8 cellular contexts compared by ENCODE assay signal in the genomic region with DNA sequence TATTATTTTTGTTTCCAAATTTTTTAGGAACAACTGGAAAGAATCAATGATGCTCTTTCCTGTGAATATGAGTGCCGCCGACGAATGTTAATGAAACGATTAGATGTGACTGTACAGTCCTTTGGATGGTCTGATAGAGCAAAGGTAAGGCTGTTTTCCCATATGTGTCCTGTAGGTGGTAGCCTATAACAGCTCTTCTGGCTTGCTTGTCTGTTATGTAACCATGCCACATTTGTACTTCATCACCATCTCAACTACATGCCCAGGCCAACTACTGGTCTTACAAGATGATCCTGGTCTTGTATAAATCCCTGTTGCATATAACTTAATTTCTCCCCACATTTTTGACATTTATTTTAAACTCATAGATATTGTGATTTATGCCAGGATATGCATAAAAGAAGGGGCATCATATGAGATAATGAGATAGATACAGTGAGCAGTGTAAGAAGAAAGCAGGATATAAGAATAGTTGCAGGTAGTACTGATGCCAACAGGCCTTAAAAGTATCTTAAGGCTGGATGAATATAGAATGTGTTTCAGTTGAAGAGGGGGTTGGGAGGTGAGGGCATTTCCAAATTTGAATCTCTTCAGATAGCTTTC. TPM values are rescaled to one million over a fixed set of nuclear protein-coding genes. Genes with fewer than 3 reads are reported as not detected.
A peak's percentile ranks its signal among the peaks of the same experiment; 100 is the strongest.
DNase-seq lines count a peak whose midpoint lies in the region; ATAC-seq, FAIRE-seq and TF ChIP-seq lines count a peak whose summit lies in the region.

No MANE protein-coding gene starts in this region.

- in situ Hi-C loops in Panc1 (cut with HindIII; ENCODE audit: low pct_unique_long_range_greater_than_20kb, low sequenced_read_pairs), result loop anchor here (25.0 kb wide), 1 partner anchor 213 kb away; no protein-coding TSS in a partner anchor

- intact Hi-C loops in Panc1 (cut with micrococcal nuclease; ENCODE audit: unreplicated experiment), result loop anchor here (2.0 kb wide), 1 partner anchor 217 kb away; no protein-coding TSS in a partner anchor

- H3K4me3 ChIP-seq in Panc1 (ENCODE audit: low read depth in 2 of 2, low read length in 2 of 2), result no peak overlapping the region
- no peak overlapping the region for H3K4me3 ChIP-seq in bronchial epithelial cell (ENCODE audit: low read depth, low read length)
- no peak overlapping the region for H3K4me3 ChIP-seq in kidney epithelial cell (ENCODE audit: low read depth, low read length)
- H3K4me3 ChIP-seq in suprapubic skin, result no peak overlapping the region

- no peak for TF ChIP-seq EP300 in suprapubic skin (IDR thresholded peaks at IDR 0.05)

- ATAC-seq in GM21723 (IDR thresholded peaks at IDR 0.05; ENCODE audit: unreplicated experiment) (peak; percentile 97), Panc1 (peak; percentile 94)

- H3K9me3 ChIP-seq in Panc1 (ENCODE audit: control insufficient read depth, insufficient read depth, low read depth, low read length) (no peaks in the 10 kb centered on the region), suprapubic skin (no peaks in the 10 kb centered on the region)

- TF ChIP-seq CTCF in Panc1 (IDR thresholded peaks at IDR 0.05) (peak; percentile 71), bronchial epithelial cell (IDR thresholded peaks at IDR 0.05; ENCODE audit: insufficient read depth, low read length, severe bottlenecking) (peak; percentile 76), kidney epithelial cell (IDR thresholded peaks at IDR 0.05; ENCODE audit: insufficient read depth, low read length, poor library complexity, severe bottlenecking) (peak; percentile 77), suprapubic skin (IDR thresholded peaks at IDR 0.05) (peak; percentile 44 to 52)

- DNase-seq in stimulated activated CD4-positive, alpha-beta T cell treated with anti-CD3 and anti-CD28 coated beads, Interleukin-2, amount 100 ng/mL, for 4 hours (ENCODE audit: low read depth), result peak; percentile 18
- no peak for DNase-seq in stimulated activated CD4-positive, alpha-beta T cell treated with anti-CD3 and anti-CD28 coated beads, Interleukin-1b, Interleukin-23, amount 100 ng/mL, for 48 hours
- DNase-seq in HuH-7 (ENCODE audit: low spot score) (peak; percentile 13), Panc1 (ENCODE audit: low read depth, low spot score) (peak; percentile 46), bronchial epithelial cell (ENCODE audit: low read depth) (peak; percentile 67), kidney epithelial cell (ENCODE audit: low read depth) (no peak), suprapubic skin (ENCODE audit: low spot score in 2 of 2) (no peak)

- no peak for TF ChIP-seq POLR2A in suprapubic skin (IDR thresholded peaks at IDR 0.05)

- CTCF ChIA-PET in Panc1 (lab: Charles Lee), result interaction anchor here (0.9 kb wide), 1 partner anchor 210 kb away, joined by 5 read pairs; no protein-coding TSS in a partner anchor

- FAIRE-seq in bronchial epithelial cell (lab: Jason Lieb, UNC), result peak; percentile 47

- WGBS in suprapubic skin, result 57% methylated on average over 4 of the region's 4 CpGs

- no peaks in the 10 kb centered on the region for H3K27me3 ChIP-seq in Panc1 (ENCODE audit: control insufficient read depth, insufficient read depth, low read length)
- H3K27me3 ChIP-seq in bronchial epithelial cell (ENCODE audit: control insufficient read depth, insufficient read depth, low read length), result no peaks in the 10 kb centered on the region
- H3K27me3 ChIP-seq in kidney epithelial cell (ENCODE audit: control insufficient read depth, insufficient read depth, low read length), result no peaks in the 10 kb centered on the region
- no peaks in the 10 kb centered on the region for H3K27me3 ChIP-seq in suprapubic skin

- peaks cover 5% of the 10 kb centered on the region; the same call in 1 of the 2 replicates for H3K36me3 ChIP-seq in Panc1 (ENCODE audit: control insufficient read depth, insufficient read depth, low read length)
- H3K36me3 ChIP-seq in bronchial epithelial cell (ENCODE audit: control insufficient read depth, insufficient read depth, low read length), result peaks cover 7% of the 10 kb centered on the region
- no peaks in the 10 kb centered on the region for H3K36me3 ChIP-seq in kidney epithelial cell (ENCODE audit: control insufficient read depth, insufficient read depth, low read length)
- peaks cover 50% of the 10 kb centered on the region for H3K36me3 ChIP-seq in suprapubic skin

- H3K4me1 ChIP-seq in Panc1 (ENCODE audit: control insufficient read depth, insufficient read depth, low read length), result no peaks in the 10 kb centered on the region
- H3K4me1 ChIP-seq in suprapubic skin, result no peaks in the 10 kb centered on the region

- no TSS peak for BruUV-seq in Panc1 (replicated peaks; lab: Mats Ljungman, UMichigan)

- H3K27ac ChIP-seq in Panc1 (ENCODE audit: low read length) (no peak overlapping the region), suprapubic skin (no peak overlapping the region)

- POLR2A ChIA-PET in Panc1 (lab: Charles Lee), result no interaction called here

RNA-seq across cellular contexts. Expression of gene FAM98B, which starts 20.3 kb away (rescaled TPM):
- total RNA-seq in Panc1 (2021; ENCODE audit: unreplicated experiment), result 32.5 TPM
- 12.8 TPM for polyA plus RNA-seq in Panc1 (2012; ENCODE audit: insufficient read length)
- 6.8 and 9.5 TPM in 2 replicates for total RNA-seq in bronchial epithelial cell
- 9.1 and 9.7 TPM in 2 replicates for total RNA-seq in kidney epithelial cell
- total RNA-seq in suprapubic skin, result 10 to 100 TPM in 3 of 4 donors, 1 to 10 TPM in 1; 9.4 to 48.3 (median 14.7) TPM

Comparison
In these comparisons a context has a peak if more than half of its experiments do, and no peak if none do; other contexts are left out.
1. DNase-seq: peak in stimulated activated CD4-positive, alpha-beta T cell treated with anti-CD3 and anti-CD28 coated beads, Interleukin-2, amount 100 ng/mL, for 4 hours (single experiment), HuH-7 (single experiment), Panc1 (single experiment) and bronchial epithelial cell (single experiment); none in stimulated activated CD4-positive, alpha-beta T cell treated with anti-CD3 and anti-CD28 coated beads, Interleukin-1b, Interleukin-23, amount 100 ng/mL, for 48 hours (single experiment), kidney epithelial cell (single experiment) and suprapubic skin (0 of 2).
2. Peak in every context shown above with its lines, with median percentiles within 50 percentile points of each other: CTCF ChIP-seq.